In genomic region chr5:82244854-82245635, GRCh38 we compare ENCODE assay signal across 1 cellular context.
TF ChIP-seq lines count a peak whose summit lies in the region.

No MANE protein-coding gene starts in this region.

TF ChIP-seq in H1, 55 proteins besides CTCF, POLR2A, EP300 and RAD21 (continued from another document):
- TF ChIP-seq TAF7 (optimal IDR thresholded peaks at IDR 0.05; ENCODE audit: borderline replicate concordance, low read depth, low read length) (no peak), YY1 (IDR thresholded peaks at IDR 0.05; ENCODE audit: low read depth, low read length) (no peak), BACH1 (IDR thresholded peaks at IDR 0.05; ENCODE audit: low read length) (no peak), POU5F1 (IDR thresholded peaks at IDR 0.05; ENCODE audit: low read depth, low read length) (no peak), E2F6 (IDR thresholded peaks at IDR 0.05) (no peak), KDM4A (IDR thresholded peaks at IDR 0.05; ENCODE audit: low read depth, low read length, severe bottlenecking) (no peak), TCF12 (IDR thresholded peaks at IDR 0.05; ENCODE audit: low read depth, low read length) (no peak), CREB1 (IDR thresholded peaks at IDR 0.05) (no peak), GTF2F1 (IDR thresholded peaks at IDR 0.05; ENCODE audit: borderline replicate concordance, low read depth, low read length) (no peak), TAF1 (IDR thresholded peaks at IDR 0.05; ENCODE audit: low read depth, low read length) (no peak), SRF (IDR thresholded peaks at IDR 0.05; ENCODE audit: low read depth, low read length) (no peak), SIRT6 (IDR thresholded peaks at IDR 0.05; ENCODE audit: low read length) (no peak), SIX5 (IDR thresholded peaks at IDR 0.05; ENCODE audit: low read depth, low read length) (no peak), ATF3 (IDR thresholded peaks at IDR 0.05; ENCODE audit: insufficient read depth, low read depth, low read length) (no peak), FOSL1 (IDR thresholded peaks at IDR 0.05; ENCODE audit: insufficient read depth, low read depth, low read length) (no peak), KDM1A (IDR thresholded peaks at IDR 0.05; ENCODE audit: borderline replicate concordance, low read length) (no peak), POLR2AphosphoS5 (IDR thresholded peaks at IDR 0.05; ENCODE audit: low read depth, low read length) (no peak)
